Comparison of ENCODE assay signal across 8 cellular contexts in the genomic region with DNA sequence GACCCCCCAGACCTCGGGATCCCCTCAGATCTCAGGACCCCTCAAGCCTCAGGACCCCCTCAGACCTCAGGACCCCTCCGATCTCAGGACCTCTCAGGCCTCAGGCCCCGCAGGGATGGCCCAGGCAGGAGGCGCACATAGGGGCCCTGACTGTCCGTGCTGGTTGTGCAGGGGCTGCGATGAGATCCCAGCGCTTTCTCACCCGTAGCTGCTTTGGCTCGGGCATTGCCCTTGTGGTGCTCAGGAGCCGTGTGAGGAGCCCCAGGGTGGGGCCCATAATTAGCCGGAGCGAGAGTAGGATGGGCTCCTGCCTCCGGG. TPM values are rescaled to one million over a fixed set of nuclear protein-coding genes. Genes with fewer than 3 reads are reported as not detected.
DNase-seq lines count a peak whose midpoint lies in the region; ATAC-seq, FAIRE-seq and TF ChIP-seq lines count a peak whose summit lies in the region.

No MANE protein-coding gene starts in this region.

- H3K27me3 ChIP-seq in HepG2 (ENCODE audit: control insufficient read depth in 1 of 2, insufficient read depth in 2 of 2, low read length in 2 of 2) (no peaks in the 10 kb centered on the region), thymus (ENCODE audit: control insufficient read depth, insufficient read depth) (no peaks in the 10 kb centered on the region)

- TF ChIP-seq RAD21 in HepG2 (CRISPR knock-in tag; IDR thresholded peaks at IDR 0.05) = no peak

- ATAC-seq in activated CD4-positive, alpha-beta T cell treated with anti-CD3 and anti-CD28 coated beads for 36 hours = no peak
- peak; percentile 7 for ATAC-seq in HepG2

- CTCF ChIA-PET in activated CD4-positive, alpha-beta T cell treated with anti-CD3 and anti-CD28 coated beads for 36 hours (lab: Charles Lee) = interaction anchor here (0.6 to 1.6 kb wide), 4 partner anchors 10 to 209 kb away, joined by 3 to 6 read pairs (median 3); no protein-coding TSS in a partner anchor
- CTCF ChIA-PET in HepG2 (lab: Yijun Ruan, JAX; ENCODE audit: low intra/inter-chr PET ratio, low total read pairs) = no interaction called here

- peaks cover 35% of the 10 kb centered on the region for H3K79me2 ChIP-seq in HepG2 (ENCODE audit: insufficient read depth, low read length)

- WGBS in HepG2 (ENCODE audit: low lambda C conversion rate) = 100% methylated on average over 3 of the region's 13 CpGs
- WGBS in thymus = 90% methylated on average over 13 of the region's 13 CpGs

- H4K20me1 ChIP-seq in HepG2 (ENCODE audit: insufficient read depth, low read length) = peaks cover 18% of the 10 kb centered on the region; the same call in 1 of the 2 replicates

- POLR2A ChIA-PET in activated CD4-positive, alpha-beta T cell treated with anti-CD3 and anti-CD28 coated beads for 36 hours (lab: Charles Lee) = no interaction called here
- POLR2A ChIA-PET in HepG2 (lab: Yijun Ruan, JAX) = interaction anchor here (0.8 to 2.8 kb wide), 7 partner anchors 12 to 70 kb away, joined by 3 to 14 read pairs (median 8); no protein-coding TSS in a partner anchor

- BruUV-seq in HepG2 (replicated peaks; lab: Mats Ljungman, UMichigan) = no TSS peak

- peaks cover 17% of the 10 kb centered on the region for H3K4me1 Mint-ChIP-seq in activated CD4-positive, alpha-beta T cell treated with anti-CD3 and anti-CD28 coated beads for 36 hours

- peak overlapping the region; percentile 59 for H3K4me3 Mint-ChIP-seq in activated CD4-positive, alpha-beta T cell treated with anti-CD3 and anti-CD28 coated beads for 36 hours

- H3K36me3 Mint-ChIP-seq in activated CD4-positive, alpha-beta T cell treated with anti-CD3 and anti-CD28 coated beads for 36 hours (ENCODE audit: low read depth) = peaks cover 9% of the 10 kb centered on the region

- H3K4me1 ChIP-seq in HepG2 (ENCODE audit: insufficient read depth, low read length) (peaks cover 53% of the 10 kb centered on the region), thymus (ENCODE audit: control insufficient read depth, insufficient read depth, low read length) (peaks cover 9% of the 10 kb centered on the region)

- H3K9ac ChIP-seq in HepG2 (ENCODE audit: insufficient read depth, low read depth, low read length) = peak overlapping the region; percentile 73

- TF ChIP-seq EP300 in HepG2 (IDR thresholded peaks at IDR 0.05; ENCODE audit: low read depth in 2 of 2, low read length in 2 of 2) (no peak), HepG2 (CRISPR knock-in tag; IDR thresholded peaks at IDR 0.05; ENCODE audit: borderline replicate concordance) (no peak)

- no peaks in the 10 kb centered on the region for H3K27me3 Mint-ChIP-seq in activated CD4-positive, alpha-beta T cell treated with anti-CD3 and anti-CD28 coated beads for 36 hours

- peak overlapping the region; percentile 66 for H3K27ac ChIP-seq in HepG2 (ENCODE audit: extremely low read length, insufficient read depth, low read length)
- no peak overlapping the region for H3K27ac ChIP-seq in thymus (ENCODE audit: low read depth)

- no peak for DNase-seq in activated CD4-positive, alpha-beta T cell treated with anti-CD3 and anti-CD28 coated beads for 36 hours
- no peak for DNase-seq in activated CD4-positive, alpha-beta T cell treated with anti-CD3 and anti-CD28 coated beads for 4 hours
- no peak for DNase-seq in astrocyte of the spinal cord (ENCODE audit: low read depth, low spot score)
- DNase-seq in HepG2 (ENCODE audit: low spot score) = no peak
- DNase-seq in GF-D8 (lab: John Stamatoyannopoulos, UW) = no peak
- no peak for DNase-seq in germinal center (ENCODE audit: low spot score)
- no peak for DNase-seq in H4 (ENCODE audit: low spot score)

- TF ChIP-seq POLR2A in HepG2 (IDR thresholded peaks at IDR 0.05; ENCODE audit: insufficient read depth in 1 of 2, low read depth in 2 of 2, low read length in 2 of 2) = no peak

- peak overlapping the region; percentile 42 for H3K27ac Mint-ChIP-seq in activated CD4-positive, alpha-beta T cell treated with anti-CD3 and anti-CD28 coated beads for 36 hours

- H3K4me2 ChIP-seq in HepG2 (ENCODE audit: low read depth, low read length) = peak overlapping the region; percentile 65

- TF ChIP-seq CTCF in astrocyte of the spinal cord (IDR thresholded peaks at IDR 0.05; ENCODE audit: low read depth, low read length) (no peak), HepG2 (CRISPR knock-in tag; IDR thresholded peaks at IDR 0.05) (no peak)

- H3K9me3 Mint-ChIP-seq in activated CD4-positive, alpha-beta T cell treated with anti-CD3 and anti-CD28 coated beads for 36 hours (ENCODE audit: low read depth) = no peaks in the 10 kb centered on the region

- no peaks in the 10 kb centered on the region for H3K9me3 ChIP-seq in HepG2 (ENCODE audit: low read length)
- no peaks in the 10 kb centered on the region for H3K9me3 ChIP-seq in thymus (ENCODE audit: control insufficient read depth)

- H3K36me3 ChIP-seq in HepG2 (replicated peaks in 1 of 2; ENCODE audit: control insufficient read depth in 1 of 2, insufficient read depth in 2 of 2, low read length in 2 of 2) (peaks cover 5 to 16% of the 10 kb centered on the region in 2 experiments), thymus (ENCODE audit: control insufficient read depth, insufficient read depth) (peaks cover 12% of the 10 kb centered on the region)

- FAIRE-seq in HepG2 (lab: Jason Lieb, UNC) = no peak

- peak overlapping the region; percentile 64 for H3K4me3 ChIP-seq in astrocyte of the spinal cord (ENCODE audit: low read depth, low read length)
- H3K4me3 ChIP-seq in HepG2 (replicated peaks in 1 of 3; ENCODE audit: insufficient read depth in 1 of 3, low read depth in 2 of 3, low read length in 3 of 3) = peak overlapping the region in 2 of 3 experiments; percentile 90 to 94; a peak in 4 of 6 replicates
- peak overlapping the region; percentile 91 for H3K4me3 ChIP-seq in thymus (ENCODE audit: low read length)

- in situ Hi-C loops in astrocyte of the spinal cord (cut with HindIII; ENCODE audit: low sequenced_read_pairs) = no loop called here
- in situ Hi-C loops in HepG2 (cut with HindIII; ENCODE audit: extremely low pct_ligation_motif_present, low pct_unique_long_range_greater_than_20kb) = loop anchor here (5.0 to 25.0 kb wide), 2 partner anchors 38 to 113 kb away; no protein-coding TSS in a partner anchor

- intact Hi-C loops in activated CD4-positive, alpha-beta T cell treated with anti-CD3 and anti-CD28 coated beads for 36 hours (cut with DNase I, micrococcal nuclease) = loop anchor here (1.0 to 5.0 kb wide), 9 partner anchors 12 to 1307 kb away; partner anchors contain the start of genes CCDC127 (in 1 of the 2), CLPTM1L (in 1 of the 2), MRPL36 (in 1 of the 2) and SDHA (in 1 of the 2)
- intact Hi-C loops in HepG2 (cut with micrococcal nuclease; ENCODE audit: unreplicated experiment) = loop anchor here (1.0 to 5.0 kb wide), 2 partner anchors 41 to 68 kb away; no protein-coding TSS in a partner anchor

- H2AFZ ChIP-seq in HepG2 (ENCODE audit: low read length) = no peak overlapping the region

TF ChIP-seq in HepG2, 621 proteins besides CTCF, POLR2A, EP300 and RAD21 (continues in another document):
- TF ChIP-seq ZNF501 (CRISPR knock-in tag; IDR thresholded peaks at IDR 0.05) = peak; percentile 45; the same call in 1 of the 2 replicates
- TF ChIP-seq CREM (IDR thresholded peaks at IDR 0.05) = no peak
- no peak for TF ChIP-seq CREM (CRISPR knock-in tag; IDR thresholded peaks at IDR 0.05)
- TF ChIP-seq ZNF556 (CRISPR knock-in tag; IDR thresholded peaks at IDR 0.05; ENCODE audit: borderline replicate concordance) = no peak
- TF ChIP-seq XRCC5 (optimal IDR thresholded peaks at IDR 0.05; ENCODE audit: low read length) = peak; percentile 29
- TF ChIP-seq, protein P1, sequence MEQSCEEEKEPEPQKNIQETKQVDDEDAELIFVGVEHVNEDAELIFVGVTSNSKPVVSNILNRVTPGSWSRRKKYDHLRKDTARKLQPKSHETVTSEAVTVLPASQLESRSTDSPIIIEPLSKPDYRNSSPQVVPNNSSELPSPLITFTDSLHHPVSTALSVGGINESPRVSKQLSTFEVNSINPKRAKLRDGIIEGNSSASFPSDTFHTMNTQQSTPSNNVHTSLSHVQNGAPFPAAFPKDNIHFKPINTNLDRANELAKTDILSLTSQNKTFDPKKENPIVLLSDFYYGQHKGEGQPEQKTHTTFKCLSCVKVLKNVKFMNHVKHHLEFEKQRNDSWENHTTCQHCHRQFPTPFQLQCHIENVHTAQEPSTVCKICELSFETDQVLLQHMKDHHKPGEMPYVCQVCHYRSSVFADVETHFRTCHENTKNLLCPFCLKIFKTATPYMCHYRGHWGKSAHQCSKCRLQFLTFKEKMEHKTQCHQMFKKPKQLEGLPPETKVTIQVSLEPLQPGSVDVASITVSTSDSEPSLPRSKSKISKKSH (CRISPR knock-in tag; IDR thresholded peaks at IDR 0.05; ENCODE audit: borderline replicate concordance) = no peak
- TF ChIP-seq EEA1 (CRISPR knock-in tag; IDR thresholded peaks at IDR 0.05; ENCODE audit: borderline replicate concordance) = no peak; the same call in 1 of the 2 replicates

RNA-seq across cellular contexts. Expression of gene LPCAT1, which starts 0.7 kb away (rescaled TPM):
- total RNA-seq in activated CD4-positive, alpha-beta T cell treated with anti-CD3 and anti-CD28 coated beads for 36 hours = 10 to 100 TPM; 42.5 to 54.5 TPM
- total RNA-seq in HepG2 (2016; rRNA removed; fragmentation: Illumina TruSeq; extraction: Trizol) = 16.0 and 29.8 TPM in 2 replicates
- total RNA-seq in HepG2 (2016; cell fraction: cytosol; rRNA removed; fragmentation: Illumina TruSeq; extraction: Trizol; ENCODE audit: low read depth) = 5.1 and 9.2 TPM in 2 replicates
- total RNA-seq in HepG2 (2016; cell fraction: insoluble cytoplasmic fraction; rRNA removed; fragmentation: Illumina TruSeq; extraction: Trizol) = 14.3 and 34.5 TPM in 2 replicates
- total RNA-seq in HepG2 (2016; cell fraction: membrane; rRNA removed; fragmentation: Illumina TruSeq; extraction: Trizol) = 14.8 and 16.4 TPM in 2 replicates
- total RNA-seq in HepG2 (2016; cell fraction: nucleus; rRNA removed; fragmentation: Illumina TruSeq; extraction: Trizol) = 37.9 and 47.2 TPM in 2 replicates
- polyA plus RNA-seq in HepG2 (2011; rRNA removed) (90.6 and 115 TPM in 2 replicates), thymus (50.5 TPM)
- polyA plus RNA-seq in HepG2 (2011; cell fraction: cytosol; rRNA removed) = 65.4 and 69.9 TPM in 2 replicates
- 330 and 361 TPM in 2 replicates for polyA plus RNA-seq in HepG2 (2011; cell fraction: nucleus; rRNA removed)
- polyA plus RNA-seq in HepG2 (2012) = 104 and 122 TPM in 2 replicates
- polyA plus RNA-seq in HepG2 (2016; cell fraction: cytosol; fragmentation: Illumina TruSeq; extraction: Trizol; ENCODE audit: low read depth) = 3.8 and 4.2 TPM in 2 replicates
- polyA plus RNA-seq in HepG2 (2016; cell fraction: insoluble cytoplasmic fraction; fragmentation: Illumina TruSeq; extraction: Trizol; ENCODE audit: low read depth) = 18.3 and 19.5 TPM in 2 replicates
- polyA plus RNA-seq in HepG2 (2016; cell fraction: membrane; fragmentation: Illumina TruSeq; extraction: Trizol; ENCODE audit: low read depth) = 9.2 and 10.4 TPM in 2 replicates
- polyA plus RNA-seq in HepG2 (2016; cell fraction: nucleus; fragmentation: Illumina TruSeq; extraction: Trizol; ENCODE audit: insufficient read depth, low read depth) = 89.7 and 92.4 TPM in 2 replicates
- polyA minus RNA-seq in HepG2 (2011; rRNA and poly(A)+ RNA removed; ENCODE audit: low replicate concordance) = 56.1 and 65.1 TPM in 2 replicates
- 44.6 and 51.7 TPM in 2 replicates for polyA minus RNA-seq in HepG2 (2011; cell fraction: cytosol; rRNA and poly(A)+ RNA removed)
- polyA minus RNA-seq in HepG2 (2011; cell fraction: nucleus; rRNA and poly(A)+ RNA removed) = 90.3 and 92.4 TPM in 2 replicates
- total RNA-seq in H4 (2014; rRNA removed; shearing (Covaris generic)) = 23.9 and 31.2 TPM in 2 replicates
